ENCODE assay signal across 20 cellular contexts in genomic region chr2:19982268-19982667, GRCh38. TPM values are rescaled to one million over a fixed set of nuclear protein-coding genes. Genes with fewer than 3 reads are reported as not detected.
DNase-seq lines count a peak whose midpoint lies in the region; ATAC-seq, FAIRE-seq and TF ChIP-seq lines count a peak whose summit lies in the region.
"Had no signal": no experiment of that assay in that cellular context is flagged by ENCODE, and none has a peak within 500 bp of the region (broad histone marks: within the 10 kb centered on the region; RNA-seq: fewer than 3 reads in every experiment).

No MANE protein-coding gene starts in this region.

- TF ChIP-seq CTCF in HepG2 (CRISPR knock-in tag; IDR thresholded peaks at IDR 0.05) (no peak), right lobe of liver (IDR thresholded peaks at IDR 0.05) (no peak), SK-N-SH (IDR thresholded peaks at IDR 0.05) (no peak), fibroblast of lung (conservative IDR thresholded peaks at IDR 0.05 in 1 of 2, IDR thresholded peaks at IDR 0.05 in 1 of 2; ENCODE audit: low read depth in 1 of 2, low read length in 2 of 2) (no peak)

- TF ChIP-seq POLR2A in HepG2 (IDR thresholded peaks at IDR 0.05; ENCODE audit: insufficient read depth in 1 of 2, low read depth in 2 of 2, low read length in 2 of 2): no peak
- no peak for TF ChIP-seq POLR2A in right lobe of liver (IDR thresholded peaks at IDR 0.05)

- H3K27ac ChIP-seq in HepG2 (ENCODE audit: extremely low read length, insufficient read depth, low read length): no peak overlapping the region
- H3K27ac ChIP-seq in right lobe of liver: no peak overlapping the region
- no peak overlapping the region for H3K27ac ChIP-seq in SK-N-SH (ENCODE audit: low read depth in 2 of 2, low read length in 1 of 2)
- no peak overlapping the region for H3K27ac ChIP-seq in fibroblast of lung (ENCODE audit: insufficient read depth, low read length)
- H3K27ac ChIP-seq: KMS-11 had no signal

- TF ChIP-seq RAD21 in HepG2 (CRISPR knock-in tag; IDR thresholded peaks at IDR 0.05) (no peak), SK-N-SH (IDR thresholded peaks at IDR 0.05; ENCODE audit: low read length) (no peak)

- 83% methylated on average over 1 of the region's 1 CpG for WGBS in HepG2 (ENCODE audit: low lambda C conversion rate)
- whole genome bisulfite sequencing in right lobe of liver (ENCODE audit: insufficient coverage, low coverage, low lambda C conversion rate, missing lambda C conversion rate): 100% methylated on average over 1 of the region's 1 CpG
- WGBS in SK-N-SH (ENCODE audit: low lambda C conversion rate): 88% methylated on average over 1 of the region's 1 CpG

- no TSS peak for BruUV-seq in HepG2 (replicated peaks; lab: Mats Ljungman, UMichigan)

- H3K4me2 ChIP-seq in HepG2 (ENCODE audit: low read depth, low read length) (no peak overlapping the region), SK-N-SH (no peak overlapping the region), fibroblast of lung (ENCODE audit: extremely low read depth, insufficient read depth, low read length) (no peak overlapping the region)
- H3K4me2 ChIP-seq: KMS-11 had no signal

- CTCF ChIA-PET in HepG2 (lab: Yijun Ruan, JAX; ENCODE audit: low intra/inter-chr PET ratio, low total read pairs): no interaction called here
- CTCF ChIA-PET in SK-N-SH (lab: Yijun Ruan, JAX): interaction anchor here (0.7 to 1.1 kb wide), 2 partner anchors 27 to 116 kb away, joined by 3 read pairs; no protein-coding TSS in a partner anchor

- peaks cover 14% of the 10 kb centered on the region for H3F3A ChIP-seq in SK-N-SH (replicated peaks; ENCODE audit: insufficient read depth)

- H3K9ac ChIP-seq in HepG2 (ENCODE audit: insufficient read depth, low read depth, low read length): no peak overlapping the region
- no peak overlapping the region for H3K9ac ChIP-seq in SK-N-SH
- no peak overlapping the region for H3K9ac ChIP-seq in fibroblast of lung (ENCODE audit: insufficient read depth, low read length)
- H3K9ac ChIP-seq: KMS-11 had no signal

- H3K9me2 ChIP-seq in SK-N-SH: no peaks in the 10 kb centered on the region

- DNase-seq in HepG2 (ENCODE audit: low spot score) (peak; percentile 12), right lobe of liver (no peak), SK-N-SH (no peak), fibroblast of lung (ENCODE audit: low read depth in 2 of 2) (peak; percentile 12 to 38), NCI-H1092 (lab: John Stamatoyannopoulos, UW) (no peak), SK-N-DZ (ENCODE audit: low spot score) (no peak), T-helper 1 cell (no peak)
- DNase-seq: Calu3; CD4-positive, CD25-positive, alpha-beta regulatory T cell; DMS79 treated with DMSO at 0.1 percent for 48 hours; GF-D8; MG63; NCI-H1105; NCI-H187 treated with DMSO at 0.1 percent for 48 hours; NCI-H446; NCI-H748 treated with DMSO at 0.1 percent for 48 hours; SHP77 had no signal

- H3K9me3 ChIP-seq in HepG2 (ENCODE audit: low read length) (no peaks in the 10 kb centered on the region), right lobe of liver (no peaks in the 10 kb centered on the region), SK-N-SH (no peaks in the 10 kb centered on the region), fibroblast of lung (ENCODE audit: control insufficient read depth, insufficient read depth, low read depth, low read length) (no peaks in the 10 kb centered on the region)
- H3K9me3 ChIP-seq: MG63 had no signal

- POLR2A ChIA-PET in HepG2 (lab: Yijun Ruan, JAX) (no interaction called here), SK-N-SH (lab: Yijun Ruan, JAX) (no interaction called here)

- H3K27me3 ChIP-seq in HepG2 (ENCODE audit: control insufficient read depth in 1 of 2, insufficient read depth in 2 of 2, low read length in 2 of 2) (no peaks in the 10 kb centered on the region), right lobe of liver (no peaks in the 10 kb centered on the region), SK-N-SH (ENCODE audit: insufficient read depth) (no peaks in the 10 kb centered on the region), fibroblast of lung (ENCODE audit: control insufficient read depth, insufficient read depth, low read length) (no peaks in the 10 kb centered on the region)
- H3K27me3 ChIP-seq: MG63 had no signal

- intact Hi-C loops in HepG2 (cut with micrococcal nuclease; ENCODE audit: unreplicated experiment) (no loop called here), right lobe of liver (cut with DNase I) (no loop called here)

- in situ Hi-C loops in HepG2 (cut with HindIII; ENCODE audit: extremely low pct_ligation_motif_present, low pct_unique_long_range_greater_than_20kb): no loop called here

- H2AFZ ChIP-seq in HepG2 (ENCODE audit: low read length) (no peak overlapping the region), SK-N-SH (ENCODE audit: low read depth) (no peak overlapping the region), fibroblast of lung (ENCODE audit: low read length) (no peak overlapping the region)

- H3K79me2 ChIP-seq in HepG2 (ENCODE audit: insufficient read depth, low read length) (peaks cover 4% of the 10 kb centered on the region), SK-N-SH (ENCODE audit: insufficient read depth) (peaks cover 18% of the 10 kb centered on the region; the same call in 1 of the 2 replicates), fibroblast of lung (ENCODE audit: control insufficient read depth, insufficient read depth, low read length) (peaks cover 2% of the 10 kb centered on the region)

- H3K36me3 ChIP-seq in HepG2 (replicated peaks in 1 of 2; ENCODE audit: control insufficient read depth in 1 of 2, insufficient read depth in 2 of 2, low read length in 2 of 2) (peaks cover 10 to 50% of the 10 kb centered on the region in 2 experiments), right lobe of liver (no peaks in the 10 kb centered on the region), SK-N-SH (replicated peaks in 1 of 2; ENCODE audit: control insufficient read depth in 1 of 2, insufficient read depth in 2 of 2, low read length in 1 of 2) (peaks cover 47 to 87% of the 10 kb centered on the region in 2 experiments), fibroblast of lung (ENCODE audit: control insufficient read depth, insufficient read depth, low read length) (peaks cover 2% of the 10 kb centered on the region)

- TF ChIP-seq EP300 in HepG2 (IDR thresholded peaks at IDR 0.05; ENCODE audit: low read depth in 2 of 2, low read length in 2 of 2) (no peak), HepG2 (CRISPR knock-in tag; IDR thresholded peaks at IDR 0.05; ENCODE audit: borderline replicate concordance) (no peak), SK-N-SH (IDR thresholded peaks at IDR 0.05; ENCODE audit: borderline replicate concordance in 1 of 2, low read depth in 1 of 2, low read length in 1 of 2) (no peak)

- no peak for ATAC-seq in HepG2
- no peak for ATAC-seq in right lobe of liver
- ATAC-seq in GM18498 (IDR thresholded peaks at IDR 0.05; ENCODE audit: unreplicated experiment): no peak

- no peak for FAIRE-seq in HepG2 (lab: Jason Lieb, UNC)
- FAIRE-seq: H1 had no signal

- no peaks in the 10 kb centered on the region for H4K20me1 ChIP-seq in HepG2 (ENCODE audit: insufficient read depth, low read length)
- no peaks in the 10 kb centered on the region for H4K20me1 ChIP-seq in SK-N-SH (ENCODE audit: insufficient read depth)
- H4K20me1 ChIP-seq in fibroblast of lung (ENCODE audit: control insufficient read depth, extremely low read depth, insufficient read depth, low read length): no peaks in the 10 kb centered on the region

- H3K4me3 ChIP-seq in HepG2 (replicated peaks in 1 of 3; ENCODE audit: insufficient read depth in 1 of 3, low read depth in 2 of 3, low read length in 3 of 3) (no peak overlapping the region), right lobe of liver (no peak overlapping the region), SK-N-SH (ENCODE audit: low read depth in 2 of 2, low read length in 1 of 2) (no peak overlapping the region), fibroblast of lung (replicated peaks in 1 of 4; ENCODE audit: control extremely low read depth in 1 of 4, insufficient read depth in 1 of 4, low read depth in 3 of 4, low read length in 4 of 4) (no peak overlapping the region)
- H3K4me3 ChIP-seq: MG63 had no signal

- peaks cover 6% of the 10 kb centered on the region; the same call in 1 of the 2 replicates for H3K4me1 ChIP-seq in HepG2 (ENCODE audit: insufficient read depth, low read length)
- H3K4me1 ChIP-seq in right lobe of liver: no peaks in the 10 kb centered on the region
- H3K4me1 ChIP-seq in SK-N-SH (ENCODE audit: control insufficient read depth in 1 of 2, insufficient read depth in 2 of 2, low read depth in 1 of 2, low read length in 1 of 2): peaks cover 5 to 11% of the 10 kb centered on the region in 2 experiments; a peak in 3 of 4 replicates
- no peaks in the 10 kb centered on the region for H3K4me1 ChIP-seq in fibroblast of lung (ENCODE audit: control insufficient read depth, extremely low read depth, insufficient read depth, low read length)

RNA-seq across cellular contexts. Expression of gene WDR35, which starts 7.6 kb away (rescaled TPM):
- total RNA-seq in HepG2 (2016; rRNA removed; fragmentation: Illumina TruSeq; extraction: Trizol) (19.6 and 26.6 TPM in 2 replicates), right lobe of liver (1 to 10 TPM; 1.2 to 3.3 (median 2.5) TPM), fibroblast of lung (11.6 and 13.4 TPM in 2 replicates)
- total RNA-seq in HepG2 (2016; cell fraction: cytosol; rRNA removed; fragmentation: Illumina TruSeq; extraction: Trizol; ENCODE audit: low read depth): 2.4 and 2.8 TPM in 2 replicates
- 19.2 and 25.7 TPM in 2 replicates for total RNA-seq in HepG2 (2016; cell fraction: insoluble cytoplasmic fraction; rRNA removed; fragmentation: Illumina TruSeq; extraction: Trizol)
- 3.2 and 4.5 TPM in 2 replicates for total RNA-seq in HepG2 (2016; cell fraction: membrane; rRNA removed; fragmentation: Illumina TruSeq; extraction: Trizol)
- total RNA-seq in HepG2 (2016; cell fraction: nucleus; rRNA removed; fragmentation: Illumina TruSeq; extraction: Trizol): 30.6 and 31.4 TPM in 2 replicates
- polyA plus RNA-seq in HepG2 (2011; rRNA removed) (8.2 and 11.1 TPM in 2 replicates), SK-N-SH (2012; rRNA removed) (8.6 and 12.1 TPM in 2 replicates), fibroblast of lung (7.0 and 8.3 TPM in 2 replicates)
- 2.8 and 4.0 TPM in 2 replicates for polyA plus RNA-seq in HepG2 (2011; cell fraction: cytosol; rRNA removed)
- 17.1 and 18.5 TPM in 2 replicates for polyA plus RNA-seq in HepG2 (2011; cell fraction: nucleus; rRNA removed)
- polyA plus RNA-seq in HepG2 (2012): 6.4 and 8.8 TPM in 2 replicates
- 0.34 and 0.38 TPM in 2 replicates for polyA plus RNA-seq in HepG2 (2016; cell fraction: cytosol; fragmentation: Illumina TruSeq; extraction: Trizol; ENCODE audit: low read depth)
- polyA plus RNA-seq in HepG2 (2016; cell fraction: insoluble cytoplasmic fraction; fragmentation: Illumina TruSeq; extraction: Trizol; ENCODE audit: low read depth): 10.8 and 11.7 TPM in 2 replicates
- 0.88 and 1.1 TPM in 2 replicates for polyA plus RNA-seq in HepG2 (2016; cell fraction: membrane; fragmentation: Illumina TruSeq; extraction: Trizol; ENCODE audit: low read depth)
- polyA plus RNA-seq in HepG2 (2016; cell fraction: nucleus; fragmentation: Illumina TruSeq; extraction: Trizol; ENCODE audit: insufficient read depth, low read depth): 35.7 and 36.8 TPM in 2 replicates
- polyA minus RNA-seq in HepG2 (2011; rRNA and poly(A)+ RNA removed; ENCODE audit: low replicate concordance): 4.9 and 7.4 TPM in 2 replicates
- polyA minus RNA-seq in HepG2 (2011; cell fraction: cytosol; rRNA and poly(A)+ RNA removed): 7.1 and 7.9 TPM in 2 replicates
- 37.7 and 50.3 TPM in 2 replicates for polyA minus RNA-seq in HepG2 (2011; cell fraction: nucleus; rRNA and poly(A)+ RNA removed)
- 9.9 and 10.9 TPM in 2 replicates for polyA plus RNA-seq in SK-N-SH (2012; cell fraction: cytosol; rRNA removed)
- polyA plus RNA-seq in SK-N-SH (2012; cell fraction: nucleus; rRNA removed): 13.9 and 30.4 TPM in 2 replicates
- polyA plus RNA-seq in fibroblast of lung (2012): 3.8 and 4.7 TPM in 2 replicates
- polyA minus RNA-seq in fibroblast of lung (ENCODE audit: low replicate concordance): 1.2 and 1.6 TPM in 2 replicates
- polyA plus RNA-seq in SK-N-DZ (2014; cell fraction: cytosol; rRNA removed): 9.7 and 13.0 TPM in 2 replicates
- polyA plus RNA-seq in SK-N-DZ (2014; cell fraction: nucleus; rRNA removed): 27.6 and 38.5 TPM in 2 replicates

RNA-seq across cellular contexts. Expression of gene MATN3, which starts 30.2 kb away (rescaled TPM):
- total RNA-seq in HepG2 (2016; rRNA removed; fragmentation: Illumina TruSeq; extraction: Trizol) (19.2 and 36.1 TPM in 2 replicates), right lobe of liver (not detected), fibroblast of lung (0.51 and 2.3 TPM in 2 replicates)
- total RNA-seq in HepG2 (2016; cell fraction: cytosol; rRNA removed; fragmentation: Illumina TruSeq; extraction: Trizol; ENCODE audit: low read depth): 2.3 and 3.4 TPM in 2 replicates
- total RNA-seq in HepG2 (2016; cell fraction: insoluble cytoplasmic fraction; rRNA removed; fragmentation: Illumina TruSeq; extraction: Trizol): 16.3 and 36.5 TPM in 2 replicates
- 10.9 and 12.3 TPM in 2 replicates for total RNA-seq in HepG2 (2016; cell fraction: membrane; rRNA removed; fragmentation: Illumina TruSeq; extraction: Trizol)
- total RNA-seq in HepG2 (2016; cell fraction: nucleus; rRNA removed; fragmentation: Illumina TruSeq; extraction: Trizol): 68.9 and 81.8 TPM in 2 replicates
- polyA plus RNA-seq in HepG2 (2011; rRNA removed) (191 and 208 TPM in 2 replicates), SK-N-SH (2012; rRNA removed) (4.0 and 5.9 TPM in 2 replicates), fibroblast of lung (4.5 and 6.9 TPM in 2 replicates)
- polyA plus RNA-seq in HepG2 (2011; cell fraction: cytosol; rRNA removed): 101 and 153 TPM in 2 replicates
- polyA plus RNA-seq in HepG2 (2011; cell fraction: nucleus; rRNA removed): 157 and 160 TPM in 2 replicates
- polyA plus RNA-seq in HepG2 (2012): 109 and 194 TPM in 2 replicates
- 4.3 and 4.6 TPM in 2 replicates for polyA plus RNA-seq in HepG2 (2016; cell fraction: cytosol; fragmentation: Illumina TruSeq; extraction: Trizol; ENCODE audit: low read depth)
- polyA plus RNA-seq in HepG2 (2016; cell fraction: insoluble cytoplasmic fraction; fragmentation: Illumina TruSeq; extraction: Trizol; ENCODE audit: low read depth): 26.1 and 30.5 TPM in 2 replicates
- polyA plus RNA-seq in HepG2 (2016; cell fraction: membrane; fragmentation: Illumina TruSeq; extraction: Trizol; ENCODE audit: low read depth): 9.4 and 10.7 TPM in 2 replicates
- 150 and 151 TPM in 2 replicates for polyA plus RNA-seq in HepG2 (2016; cell fraction: nucleus; fragmentation: Illumina TruSeq; extraction: Trizol; ENCODE audit: insufficient read depth, low read depth)
- 0.14 and 109 TPM in 2 replicates for polyA minus RNA-seq in HepG2 (2011; rRNA and poly(A)+ RNA removed; ENCODE audit: low replicate concordance)
- 73.2 and 97.4 TPM in 2 replicates for polyA minus RNA-seq in HepG2 (2011; cell fraction: cytosol; rRNA and poly(A)+ RNA removed)
- 125 and 126 TPM in 2 replicates for polyA minus RNA-seq in HepG2 (2011; cell fraction: nucleus; rRNA and poly(A)+ RNA removed)
- 7.1 and 8.9 TPM in 2 replicates for polyA plus RNA-seq in SK-N-SH (2012; cell fraction: cytosol; rRNA removed)
- polyA plus RNA-seq in SK-N-SH (2012; cell fraction: nucleus; rRNA removed): 3.6 and 5.5 TPM in 2 replicates
- polyA plus RNA-seq in fibroblast of lung (2012): 3.6 and 5.5 TPM in 2 replicates
- polyA minus RNA-seq in fibroblast of lung (ENCODE audit: low replicate concordance): 1.8 and 2.6 TPM in 2 replicates
- 1.6 and 2.1 TPM in 2 replicates for polyA plus RNA-seq in SK-N-DZ (2014; cell fraction: cytosol; rRNA removed)
- 1.8 and 3.2 TPM in 2 replicates for polyA plus RNA-seq in SK-N-DZ (2014; cell fraction: nucleus; rRNA removed)
- total RNA-seq: CD4-positive, CD25-positive, alpha-beta regulatory T cell had no signal
- polyA plus RNA-seq: CD4-positive, CD25-positive, alpha-beta regulatory T cell had no signal

Comparison
In these comparisons a context has a peak if more than half of its experiments do, and no peak if none do; other contexts are left out.
1. DNase-seq: peak in HepG2 (single experiment) and fibroblast of lung (2 of 2); none in right lobe of liver (0 of 3), SK-N-SH (single experiment), NCI-H1092 (single experiment), SK-N-DZ (single experiment) and T-helper 1 cell (0 of 5).
2. Of the 25 proteins assayed by ChIP-seq in both HepG2 and SK-N-SH: peak only in HepG2: none; only in SK-N-SH: FOSL2 and JUND; in both: none; in neither: 23.